In genomic region chr22:42367980-42368378, GRCh38 we compare ENCODE assay signal across 9 cellular contexts.
DNase-seq lines count a peak whose midpoint lies in the region; ATAC-seq, FAIRE-seq and TF ChIP-seq lines count a peak whose summit lies in the region.
"Had no signal": no experiment of that assay in that cellular context is flagged by ENCODE, and none has a peak within 500 bp of the region (broad histone marks: within the 10 kb centered on the region; RNA-seq: fewer than 3 reads in every experiment).

No MANE protein-coding gene starts in this region.

- H3K4me3 ChIP-seq in BLaER1 = peak overlapping the region; percentile 70
- peak overlapping the region; percentile 67 for H3K4me3 ChIP-seq in HFF-Myc (replicated peaks; ENCODE audit: low read depth, low read length)
- H3K4me3 ChIP-seq in colonic mucosa = peak overlapping the region; percentile 55
- H3K4me3 ChIP-seq in muscle layer of duodenum (ENCODE audit: low read depth in 1 of 2, low read length in 2 of 2) = peak overlapping the region; percentile 49 to 74

- H3K27ac ChIP-seq in BLaER1 = no peak overlapping the region
- no peak overlapping the region for H3K27ac ChIP-seq in colonic mucosa
- H3K27ac ChIP-seq in muscle layer of duodenum (ENCODE audit: low read length) = no peak overlapping the region

- DNase-seq in HFF-Myc (ENCODE audit: extremely low read depth, low read depth) = no peak
- DNase-seq in colonic mucosa = peak; percentile 48
- no peak for DNase-seq in urothelium cell line (ENCODE audit: low spot score)

- no peak for FAIRE-seq in urothelium cell line (lab: Jason Lieb, UNC)
- FAIRE-seq: endothelial cell of umbilical vein had no signal

- H3K4me1 ChIP-seq in BLaER1 (peaks cover 54% of the 10 kb centered on the region), colonic mucosa (no peaks in the 10 kb centered on the region), muscle layer of duodenum (ENCODE audit: control insufficient read depth in 1 of 2, insufficient read depth in 2 of 2, low read length in 2 of 2) (peaks cover 3 to 43% of the 10 kb centered on the region in 2 donors)

- H3K27me3 ChIP-seq in BLaER1 (peaks cover 61% of the 10 kb centered on the region), colonic mucosa (no peaks in the 10 kb centered on the region), muscle layer of duodenum (ENCODE audit: low read depth, low read length) (peaks cover 14% of the 10 kb centered on the region)

- no peaks in the 10 kb centered on the region for H3K36me3 ChIP-seq in BLaER1
- no peaks in the 10 kb centered on the region for H3K36me3 ChIP-seq in colonic mucosa
- no peaks in the 10 kb centered on the region for H3K36me3 ChIP-seq in muscle layer of duodenum (ENCODE audit: control insufficient read depth in 1 of 2, insufficient read depth in 2 of 2, low read length in 2 of 2)

- H4K20me1 ChIP-seq in BLaER1 = peaks cover 28% of the 10 kb centered on the region

- TF ChIP-seq CTCF in HFF-Myc (IDR thresholded peaks at IDR 0.05; ENCODE audit: low read depth, low read length, missing control alignments) (no peak), colonic mucosa (IDR thresholded peaks at IDR 0.05) (no peak)

- ATAC-seq in HG03457 (IDR thresholded peaks at IDR 0.05; ENCODE audit: unreplicated experiment) (no peak), HG03565 (IDR thresholded peaks at IDR 0.05; ENCODE audit: unreplicated experiment) (no peak), GM21737 (IDR thresholded peaks at IDR 0.05; ENCODE audit: unreplicated experiment) (no peak)

- peak overlapping the region; percentile 98 for H3K4me2 ChIP-seq in BLaER1

- intact Hi-C loops in colonic mucosa (cut with DNase I) = loop anchor here (5.0 kb wide), 1 partner anchor 51 kb away; no protein-coding TSS in a partner anchor

- H3K9ac ChIP-seq in BLaER1 = no peak overlapping the region
- peak overlapping the region; percentile 73 to 88 for H3K9ac ChIP-seq in colonic mucosa (ENCODE audit: low read depth in 2 of 2, low read length in 2 of 2)

- H3K9me3 ChIP-seq in BLaER1 = no peaks in the 10 kb centered on the region
- H3K9me3 ChIP-seq in colonic mucosa = no peaks in the 10 kb centered on the region
- H3K9me3 ChIP-seq in muscle layer of duodenum (ENCODE audit: control insufficient read depth in 1 of 2, low read length in 2 of 2) = no peaks in the 10 kb centered on the region
